Comparison of ENCODE assay signal across 14 cellular contexts in the genomic region with DNA sequence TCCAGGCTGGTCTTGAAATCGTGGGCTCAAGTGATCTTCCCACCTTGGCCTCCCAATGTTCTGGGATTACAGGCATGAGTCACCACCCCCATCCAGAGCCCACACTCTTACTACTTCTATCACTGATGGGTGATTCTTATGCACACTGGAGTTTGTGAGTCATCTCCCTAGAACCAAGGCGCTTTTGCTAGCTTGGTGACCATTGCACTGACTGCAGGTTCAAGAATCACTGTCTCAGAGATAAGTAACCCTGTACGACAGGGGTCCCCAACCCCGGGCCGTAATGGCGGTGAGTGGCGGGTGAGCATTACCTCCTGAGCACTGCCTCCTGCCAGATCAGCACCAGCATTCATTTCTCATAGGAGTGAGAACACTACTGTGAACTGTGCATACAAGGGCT.
DNase-seq lines count a peak whose midpoint lies in the region; ATAC-seq and TF ChIP-seq lines count a peak whose summit lies in the region.
"Had no signal": no experiment of that assay in that cellular context is flagged by ENCODE, and none has a peak within 500 bp of the region (broad histone marks: within the 10 kb centered on the region; RNA-seq: fewer than 3 reads in every experiment).

No MANE protein-coding gene starts in this region.

- no peak overlapping the region for H3K56ac ChIP-seq in H9 (ENCODE audit: insufficient read length, low read depth, low read length)

- H3K79me1 ChIP-seq in neuronal stem cell (ENCODE audit: low read depth, low read length) (no peaks in the 10 kb centered on the region), H9 (ENCODE audit: insufficient read depth, low read depth, low read length, poor library complexity, severe bottlenecking) (no peaks in the 10 kb centered on the region)

- no peaks in the 10 kb centered on the region for H3K36me3 Mint-ChIP-seq in activated naive CD8-positive, alpha-beta T cell treated with anti-CD3 and anti-CD28 coated beads, Interleukin-2, amount 50 U/mL, for 24 hours (ENCODE audit: low read depth)
- no peaks in the 10 kb centered on the region for H3K36me3 Mint-ChIP-seq in H9 (ENCODE audit: insufficient read depth in 1 of 3, low read depth in 3 of 3)

- H4K91ac ChIP-seq in neuronal stem cell (ENCODE audit: low read depth, low read length, poor library complexity), result no peak overlapping the region
- no peak overlapping the region for H4K91ac ChIP-seq in H9 (ENCODE audit: insufficient read length, low read depth, low read length)

- no peak overlapping the region for H3K4me2 ChIP-seq in neuronal stem cell (ENCODE audit: insufficient read depth, low read length, poor library complexity, severe bottlenecking)
- no peak overlapping the region for H3K4me2 ChIP-seq in H9 (ENCODE audit: insufficient read depth, insufficient read length, low read length)
- H3K4me2 ChIP-seq: GM23338 had no signal

- peak overlapping the region; percentile 70 for H3K27ac Mint-ChIP-seq in activated naive CD8-positive, alpha-beta T cell treated with anti-CD3 and anti-CD28 coated beads, Interleukin-2, amount 50 U/mL, for 24 hours
- H3K27ac Mint-ChIP-seq in H9, result no peak overlapping the region; a peak in 1 of 7 replicates
- H3K27ac Mint-ChIP-seq: GM23338 had no signal

- no CpG with 5 or more reads among the region's 7 CpGs for WGBS in neuronal stem cell (ENCODE audit: extremely low coverage in 2 of 2, insufficient read length in 2 of 2, insufficient replicate concordance in 1 of 2), 2 donors
- no CpG with 5 or more reads among the region's 7 CpGs for WGBS in H9 (ENCODE audit: extremely low coverage, insufficient read length, low lambda C conversion rate)

- no peaks in the 10 kb centered on the region for H3K79me2 ChIP-seq in H9 (ENCODE audit: insufficient read depth, low read length)

- H2BK5ac ChIP-seq in neuronal stem cell (ENCODE audit: low read length), result no peak overlapping the region
- H2BK5ac ChIP-seq in H9 (ENCODE audit: insufficient read length, low read length), result no peak overlapping the region

- H4K8ac ChIP-seq in neuronal stem cell (ENCODE audit: low read depth, low read length) (no peak overlapping the region), H9 (replicated peaks; ENCODE audit: insufficient read length, low read depth, low read length) (no peak overlapping the region)

- H3K4ac ChIP-seq in neuronal stem cell (ENCODE audit: low read length) (no peak overlapping the region), H9 (ENCODE audit: low read depth, low read length) (no peak overlapping the region)

- no peaks in the 10 kb centered on the region for H3K9me3 Mint-ChIP-seq in activated naive CD8-positive, alpha-beta T cell treated with anti-CD3 and anti-CD28 coated beads, Interleukin-2, amount 50 U/mL, for 24 hours
- H3K9me3 Mint-ChIP-seq in H9, result no peaks in the 10 kb centered on the region
- H3K9me3 Mint-ChIP-seq: GM23338 had no signal

- H2AFZ ChIP-seq in neuronal stem cell (ENCODE audit: low read length) (no peak overlapping the region), H9 (ENCODE audit: low read length) (no peak overlapping the region)
- H2AFZ ChIP-seq: GM23338 had no signal

- no peak overlapping the region for H3K23ac ChIP-seq in neuronal stem cell (ENCODE audit: low read depth, low read length, poor library complexity)
- no peak overlapping the region for H3K23ac ChIP-seq in H9 (ENCODE audit: insufficient read length, low read depth, low read length)

- H3K27me3 Mint-ChIP-seq in activated naive CD8-positive, alpha-beta T cell treated with anti-CD3 and anti-CD28 coated beads, Interleukin-2, amount 50 U/mL, for 24 hours, result no peaks in the 10 kb centered on the region
- H3K27me3 Mint-ChIP-seq in H9 (ENCODE audit: low read depth), result no peaks in the 10 kb centered on the region

- H3T11ph ChIP-seq in H9 (ENCODE audit: low read length), result no peak overlapping the region

- H3K4me1 ChIP-seq in neuronal stem cell (ENCODE audit: control insufficient read depth in 2 of 2, insufficient read depth in 1 of 2, low read depth in 1 of 2, low read length in 2 of 2), result peaks cover 16 to 22% of the 10 kb centered on the region in 2 donors
- H3K4me1 ChIP-seq in Peyer's patch, result no peaks in the 10 kb centered on the region
- H3K4me1 ChIP-seq in H9 (ENCODE audit: insufficient read depth, low read length), result no peaks in the 10 kb centered on the region
- H3K4me1 ChIP-seq: pancreas had no signal

- H2BK12ac ChIP-seq in neuronal stem cell (ENCODE audit: low read length) (no peak overlapping the region), H9 (ENCODE audit: insufficient read length, low read depth, low read length) (no peak overlapping the region)

- peak overlapping the region; percentile 68 for H3K18ac ChIP-seq in neuronal stem cell (ENCODE audit: low read length)
- no peak overlapping the region for H3K18ac ChIP-seq in H9 (ENCODE audit: insufficient read length, low read depth, low read length)

- H2AK5ac ChIP-seq in neuronal stem cell (ENCODE audit: low read depth, low read length), result no peak overlapping the region
- H2AK5ac ChIP-seq in H9 (ENCODE audit: insufficient read length, low read length), result no peak overlapping the region

- no peak overlapping the region for H2BK20ac ChIP-seq in H9 (ENCODE audit: low read depth, low read length, poor library complexity, severe bottlenecking)

- H3K9ac ChIP-seq in neuronal stem cell (ENCODE audit: low read depth, low read length, poor library complexity) (no peak overlapping the region), H9 (ENCODE audit: extremely low read depth, insufficient read length, low read length) (no peak overlapping the region)

- H3K27me3 ChIP-seq in MG63 (no peaks in the 10 kb centered on the region), neuronal stem cell (ENCODE audit: control insufficient read depth in 3 of 3, insufficient read depth in 3 of 3, low read depth in 1 of 3, low read length in 3 of 3) (no peaks in the 10 kb centered on the region), Peyer's patch (no peaks in the 10 kb centered on the region), H9 (ENCODE audit: insufficient read depth, low read length) (no peaks in the 10 kb centered on the region)
- H3K27me3 ChIP-seq: pancreas had no signal

- no peak overlapping the region for H4K5ac ChIP-seq in H9 (ENCODE audit: insufficient read length, low read depth, low read length)

- H2BK120ac ChIP-seq in neuronal stem cell (ENCODE audit: low read depth, low read length), result no peak overlapping the region
- no peak overlapping the region for H2BK120ac ChIP-seq in H9 (ENCODE audit: low read depth, low read length, poor library complexity, severe bottlenecking)

- H3K9me3 ChIP-seq in MG63, result no peaks in the 10 kb centered on the region
- H3K9me3 ChIP-seq in neuronal stem cell (replicated peaks in 1 of 2; ENCODE audit: control insufficient read depth in 2 of 2, insufficient read depth in 1 of 2, low read depth in 1 of 2, low read length in 2 of 2), result peaks cover 0 to 4% of the 10 kb centered on the region in 2 donors
- H3K9me3 ChIP-seq in Peyer's patch, result no peaks in the 10 kb centered on the region
- H3K9me3 ChIP-seq in H9 (ENCODE audit: control insufficient read depth, low read depth, low read length), result no peaks in the 10 kb centered on the region
- H3K9me3 ChIP-seq: pancreas had no signal

- no peak overlapping the region for H2BK15ac ChIP-seq in neuronal stem cell (ENCODE audit: low read length)
- no peak overlapping the region for H2BK15ac ChIP-seq in H9 (ENCODE audit: low read depth, low read length)

- peak; percentile 67 for ATAC-seq in activated naive CD8-positive, alpha-beta T cell treated with anti-CD3 and anti-CD28 coated beads, Interleukin-2, amount 50 U/mL, for 24 hours
- no peak for ATAC-seq in HG03520 (IDR thresholded peaks at IDR 0.05; ENCODE audit: unreplicated experiment)
- ATAC-seq: GM23338, pancreas had no signal

- no peak overlapping the region for H3K4me3 Mint-ChIP-seq in activated naive CD8-positive, alpha-beta T cell treated with anti-CD3 and anti-CD28 coated beads, Interleukin-2, amount 50 U/mL, for 24 hours
- no peak overlapping the region for H3K4me3 Mint-ChIP-seq in H9
- H3K4me3 Mint-ChIP-seq: GM23338 had no signal

- DNase-seq in NK-92 treated with Interleukin-12 subunit alpha and Interleukin-12 subunit beta, amount 100 ng/mL, for 24 hours (lab: John Stamatoyannopoulos, UW), result peak; percentile 22
- DNase-seq in NK-92 (lab: John Stamatoyannopoulos, UW; ENCODE audit: unreplicated experiment) (no peak), MG63 (peak; percentile 23), neuronal stem cell (ENCODE audit: low spot score) (no peak), Peyer's patch (no peak), H9 (no peak)
- peak; percentile 48 for DNase-seq in activated naive CD8-positive, alpha-beta T cell treated with anti-CD3 and anti-CD28 coated beads, Interleukin-2, amount 50 U/mL, for 24 hours
- DNase-seq: activated gamma-delta T cell, glutamatergic neuron, NCI-H2029, pancreas had no signal

- no peak overlapping the region for H3K14ac ChIP-seq in neuronal stem cell (ENCODE audit: low read length)
- no peak overlapping the region for H3K14ac ChIP-seq in H9 (ENCODE audit: insufficient read depth, low read length)

- TF ChIP-seq CTCF in Peyer's patch (IDR thresholded peaks at IDR 0.05) (no peak), H9 (conservative IDR thresholded peaks at IDR 0.05) (no peak)

- no peak overlapping the region for H3K27ac ChIP-seq in neuronal stem cell (replicated peaks; ENCODE audit: low read length)
- no peak overlapping the region for H3K27ac ChIP-seq in Peyer's patch
- no peak overlapping the region for H3K27ac ChIP-seq in H9 (ENCODE audit: insufficient read length, low read depth, low read length)
- H3K27ac ChIP-seq: 22Rv1, pancreas had no signal

- TF ChIP-seq POLR2A in Peyer's patch (IDR thresholded peaks at IDR 0.05), result no peak

- no peaks in the 10 kb centered on the region for H3K36me3 ChIP-seq in MG63
- no peaks in the 10 kb centered on the region for H3K36me3 ChIP-seq in neuronal stem cell (replicated peaks in 1 of 2; ENCODE audit: control insufficient read depth in 2 of 2, insufficient read depth in 2 of 2, low read length in 2 of 2)
- no peaks in the 10 kb centered on the region for H3K36me3 ChIP-seq in Peyer's patch
- H3K36me3 ChIP-seq: pancreas had no signal

- no peaks in the 10 kb centered on the region for H4K20me1 ChIP-seq in H9 (ENCODE audit: control insufficient read depth, insufficient read depth, insufficient read length)

- H3K4me1 Mint-ChIP-seq in activated naive CD8-positive, alpha-beta T cell treated with anti-CD3 and anti-CD28 coated beads, Interleukin-2, amount 50 U/mL, for 24 hours, result peaks cover 98% of the 10 kb centered on the region
- H3K4me1 Mint-ChIP-seq in H9, result peaks cover 14 to 24% of the 10 kb centered on the region in 2 experiments

- no peak overlapping the region for H3K4me3 ChIP-seq in MG63
- no peak overlapping the region for H3K4me3 ChIP-seq in neuronal stem cell (ENCODE audit: low read length in 2 of 2)
- H3K4me3 ChIP-seq in Peyer's patch, result no peak overlapping the region
- H3K4me3 ChIP-seq: GM23338, pancreas had no signal

- no peaks in the 10 kb centered on the region for H3K23me2 ChIP-seq in H9 (ENCODE audit: insufficient read length, low read depth, low read length, poor library complexity, severe bottlenecking)

Comparison
In these comparisons a context has a peak if more than half of its experiments do, and no peak if none do; other contexts are left out.
1. DNase-seq: peak in NK-92 treated with Interleukin-12 subunit alpha and Interleukin-12 subunit beta, amount 100 ng/mL, for 24 hours (single experiment), MG63 (single experiment) and activated naive CD8-positive, alpha-beta T cell treated with anti-CD3 and anti-CD28 coated beads, Interleukin-2, amount 50 U/mL, for 24 hours (single experiment); none in NK-92 (single experiment), neuronal stem cell (single experiment), Peyer's patch (0 of 3) and H9 (single experiment).